16 cellular contexts compared by ENCODE assay signal in the genomic region with DNA sequence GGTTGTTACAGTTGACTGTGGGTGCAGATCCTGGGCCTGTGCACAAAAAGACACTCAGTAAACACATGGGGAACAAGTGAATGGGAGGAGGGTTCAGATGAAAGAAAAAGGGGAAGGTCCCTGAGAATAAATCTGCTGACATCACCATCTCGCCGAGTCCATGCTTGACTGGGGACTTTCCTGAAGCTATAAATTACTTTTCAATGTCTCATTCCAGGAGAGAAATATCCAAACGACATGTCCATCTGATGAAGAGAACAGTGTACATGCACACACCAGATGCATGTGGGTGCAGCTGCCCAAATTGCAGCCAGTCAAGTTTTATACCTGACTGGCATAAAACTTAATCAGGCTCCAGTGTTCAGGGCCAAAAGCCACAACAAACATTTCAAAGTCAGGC.
"Had no signal": no experiment of that assay in that cellular context is flagged by ENCODE, and none has a peak within 500 bp of the region (broad histone marks: within the 10 kb centered on the region; RNA-seq: fewer than 3 reads in every experiment).

No MANE protein-coding gene starts in this region.

- H3K4me3 ChIP-seq: body of pancreas, gastroesophageal sphincter, left ventricle myocardium inferior, ovary, sigmoid colon, testis, upper lobe of right lung had no signal

- H3K9me3 ChIP-seq: body of pancreas, gastroesophageal sphincter, left ventricle myocardium inferior, ovary, sigmoid colon, testis, upper lobe of right lung had no signal

- FAIRE-seq: kidney, TTC549 had no signal

- H3K9me3 Mint-ChIP-seq: central memory CD8-positive, alpha-beta T cell; dendritic cell treated with granulocyte-macrophage colony-stimulating factor and Interleukin-4, amounts not matched to agents 40 ng/mL and 50 ng/mL, for 4 days; effector memory CD8-positive, alpha-beta T cell; neural crest cell had no signal

- H3K4me3 Mint-ChIP-seq: central memory CD8-positive, alpha-beta T cell; dendritic cell treated with granulocyte-macrophage colony-stimulating factor and Interleukin-4, amounts not matched to agents 40 ng/mL and 50 ng/mL, for 4 days; effector memory CD8-positive, alpha-beta T cell; neural crest cell had no signal

- H3K27me3 Mint-ChIP-seq: central memory CD8-positive, alpha-beta T cell; dendritic cell treated with granulocyte-macrophage colony-stimulating factor and Interleukin-4, amounts not matched to agents 40 ng/mL and 50 ng/mL, for 4 days; effector memory CD8-positive, alpha-beta T cell had no signal

- H3K27ac Mint-ChIP-seq: dendritic cell treated with granulocyte-macrophage colony-stimulating factor and Interleukin-4, amounts not matched to agents 40 ng/mL and 50 ng/mL, for 4 days had no signal

- H3K27me3 ChIP-seq: body of pancreas, gastroesophageal sphincter, ovary, sigmoid colon, testis, upper lobe of right lung had no signal

- H3K4me1 ChIP-seq: sigmoid colon, testis had no signal

- H3K27ac ChIP-seq: body of pancreas, epithelial cell of prostate, gastroesophageal sphincter, ovary, sigmoid colon, testis, upper lobe of right lung had no signal

- H3K36me3 ChIP-seq: gastroesophageal sphincter, left ventricle myocardium inferior, ovary, sigmoid colon, upper lobe of right lung had no signal

- ATAC-seq: body of pancreas; gastroesophageal sphincter; stimulated activated naive CD8-positive, alpha-beta T cell treated with anti-CD3 and anti-CD28 coated beads, Interleukin-15, Interleukin-2, amounts not matched to agents 100 U/mL and 50 U/mL, for 24 hours had no signal

- DNase-seq: amniotic stem cell, kidney, left ventricle myocardium inferior, sigmoid colon, testis, upper lobe of right lung had no signal
